24 cellular contexts compared by ENCODE assay signal in genomic region chr1:48930011-48930410, GRCh38.
A peak's percentile ranks its signal among the peaks of the same experiment; 100 is the strongest.
DNase-seq lines count a peak whose midpoint lies in the region; ATAC-seq, FAIRE-seq and TF ChIP-seq lines count a peak whose summit lies in the region.
"Had no signal": no experiment of that assay in that cellular context is flagged by ENCODE, and none has a peak within 500 bp of the region (broad histone marks: within the 10 kb centered on the region; RNA-seq: fewer than 3 reads in every experiment).

No MANE protein-coding gene starts in this region.

- TF ChIP-seq EP300 in A549 (IDR thresholded peaks at IDR 0.05), result no peak

- H3K27ac ChIP-seq in A549, result peak overlapping the region; percentile 14 to 39; a peak in 2 of 6 replicates
- no peak overlapping the region for H3K27ac ChIP-seq in right atrium auricular region
- H3K27ac ChIP-seq: 22Rv1 had no signal

- H3K4me1 ChIP-seq in A549 (peaks cover 20% of the 10 kb centered on the region), right atrium auricular region (peaks cover 0 to 10% of the 10 kb centered on the region in 2 donors)
- H3K4me1 ChIP-seq: HAP-1 had no signal

- TF ChIP-seq CTCF in A549 (IDR thresholded peaks at IDR 0.05) (no peak), D721Med (IDR thresholded peaks at IDR 0.05; ENCODE audit: insufficient read depth, missing control alignments) (no peak), retinal pigment epithelial cell (conservative IDR thresholded peaks at IDR 0.05; ENCODE audit: low read depth, low read length) (no peak), right atrium auricular region (IDR thresholded peaks at IDR 0.05) (no peak)

- FAIRE-seq in A549 (lab: Jason Lieb, UNC), result no peak
- FAIRE-seq in D721Med (lab: Jason Lieb, UNC), result peak; percentile 85
- FAIRE-seq: A204.1, GM12892, GM19239, H54 had no signal

- DNase-seq in A549 (ENCODE audit: low read depth in 1 of 2, low spot score in 1 of 2) (no peak), D721Med (ENCODE audit: insufficient read length, low spot score) (no peak), NCI-H82 (lab: John Stamatoyannopoulos, UW) (peak; percentile 94), retinal pigment epithelial cell (ENCODE audit: low read depth) (peak; percentile 78), GM03348 (ENCODE audit: low spot score) (no peak), cardiac septum (ENCODE audit: low spot score) (no peak), right atrium auricular region (ENCODE audit: low spot score) (no peak)
- DNase-seq: C1 segment of cervical spinal cord; Calu3; CD4-positive, alpha-beta memory T cell; COR-L47; DMS 273 treated with DMSO at 0.1 percent for 48 hours; DMS79; EL; GDM1; GOT3; HFFc6 had no signal

- TF ChIP-seq RAD21 in A549 (conservative IDR thresholded peaks at IDR 0.05 in 1 of 2, IDR thresholded peaks at IDR 0.05 in 1 of 2), result no peak

- no peak overlapping the region for H3K4me2 ChIP-seq in A549

- intact Hi-C loops in cardiac septum (cut with DNase I), result no loop called here

- H3K4me3 ChIP-seq in A549 (no peak overlapping the region), retinal pigment epithelial cell (ENCODE audit: low read length) (no peak overlapping the region), right atrium auricular region (no peak overlapping the region)
- H3K4me3 ChIP-seq: HAP-1 had no signal

- no peak for ATAC-seq in A549
- ATAC-seq in GM21786 (IDR thresholded peaks at IDR 0.05; ENCODE audit: unreplicated experiment), result no peak

- WGBS in A549 (ENCODE audit: missing lambda C conversion rate), result 72% methylated on average over 4 of the region's 4 CpGs

- H3K36me3 ChIP-seq in right atrium auricular region, result no peaks in the 10 kb centered on the region
- H3K36me3 ChIP-seq: HAP-1 had no signal

- no peak for TF ChIP-seq POLR2A in A549 (IDR thresholded peaks at IDR 0.05; ENCODE audit: low read length)

- H3K27me3 ChIP-seq in right atrium auricular region, result no peaks in the 10 kb centered on the region

- POLR2A ChIA-PET in A549 (lab: Yijun Ruan, JAX), result no interaction called here

- H3K9me3 ChIP-seq in A549 (no peaks in the 10 kb centered on the region), right atrium auricular region (no peaks in the 10 kb centered on the region)
- H3K9me3 ChIP-seq: HAP-1 had no signal

- CTCF ChIA-PET in A549 (lab: Yijun Ruan, JAX), result no interaction called here

TF ChIP-seq in A549, 52 proteins besides CTCF, POLR2A, EP300 and RAD21:
- TF ChIP-seq EHF (CRISPR knock-in tag; IDR thresholded peaks at IDR 0.05), result no peak
- TF ChIP-seq CBX8 (IDR thresholded peaks at IDR 0.05), result no peak
- TF ChIP-seq RARB (CRISPR knock-in tag; IDR thresholded peaks at IDR 0.05), result no peak
- TF ChIP-seq TP53 (CRISPR knock-in tag; IDR thresholded peaks at IDR 0.05), result no peak
- no peak for TF ChIP-seq HEYL (CRISPR knock-in tag; IDR thresholded peaks at IDR 0.05)
- no peak for TF ChIP-seq TFCP2L1 (CRISPR knock-in tag; IDR thresholded peaks at IDR 0.05)
- no peak for TF ChIP-seq JUNB (IDR thresholded peaks at IDR 0.05)
- TF ChIP-seq HDAC2 (IDR thresholded peaks at IDR 0.05), result no peak
- TF ChIP-seq ZSCAN20 (CRISPR knock-in tag; IDR thresholded peaks at IDR 0.05), result no peak
- no peak for TF ChIP-seq ESRRA (IDR thresholded peaks at IDR 0.05; ENCODE audit: borderline replicate concordance, low read length)
- no peak for TF ChIP-seq PHF8 (IDR thresholded peaks at IDR 0.05; ENCODE audit: borderline replicate concordance, low read depth)
- no peak for TF ChIP-seq BHLHE40 (IDR thresholded peaks at IDR 0.05; ENCODE audit: low read depth, low read length)
- TF ChIP-seq GATA3 (IDR thresholded peaks at IDR 0.05; ENCODE audit: borderline replicate concordance), result no peak
- no peak for TF ChIP-seq JUN (IDR thresholded peaks at IDR 0.05)
- no peak for TF ChIP-seq FOSB (CRISPR knock-in tag; IDR thresholded peaks at IDR 0.05)
- TF ChIP-seq FOSL2 (IDR thresholded peaks at IDR 0.05), result no peak
- no peak for TF ChIP-seq FOSL2 (CRISPR knock-in tag; IDR thresholded peaks at IDR 0.05)
- TF ChIP-seq EHMT2 (IDR thresholded peaks at IDR 0.05; ENCODE audit: low read depth), result no peak
- TF ChIP-seq NPAS2 (CRISPR knock-in tag; IDR thresholded peaks at IDR 0.05; ENCODE audit: borderline replicate concordance), result no peak

Comparison
In these comparisons a context has a peak if more than half of its experiments do, and no peak if none do; other contexts are left out.
1. DNase-seq: peak in NCI-H82 (single experiment) and retinal pigment epithelial cell (single experiment); none in A549 (0 of 2), D721Med (single experiment), GM03348 (single experiment), cardiac septum (single experiment) and right atrium auricular region (single experiment).
2. H3K27ac ChIP-seq: peak in A549 (2 of 2); none in right atrium auricular region (0 of 2).